ENCODE assay signal across 26 cellular contexts in the genomic region with DNA sequence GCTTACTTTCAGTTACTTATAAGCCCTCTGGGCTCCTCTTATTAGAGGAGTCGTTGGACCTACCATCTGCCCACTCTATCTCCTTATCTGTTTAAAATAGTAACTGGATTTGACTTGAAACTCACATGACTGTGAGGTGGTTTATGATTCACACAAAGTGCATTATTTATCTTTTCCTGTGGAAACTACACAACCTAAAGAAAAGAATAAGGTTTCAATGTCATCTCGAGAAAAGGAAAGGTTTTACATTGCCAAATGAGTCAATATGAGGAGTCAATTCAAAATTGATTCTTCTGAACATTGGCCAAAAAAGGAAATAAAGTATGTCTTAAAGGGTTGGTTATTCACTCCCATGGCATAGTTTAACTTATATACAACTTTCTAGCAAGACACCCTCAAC.
DNase-seq lines count a peak whose midpoint lies in the region; ATAC-seq and TF ChIP-seq lines count a peak whose summit lies in the region.
"Had no signal": no experiment of that assay in that cellular context is flagged by ENCODE, and none has a peak within 500 bp of the region (broad histone marks: within the 10 kb centered on the region; RNA-seq: fewer than 3 reads in every experiment).

No MANE protein-coding gene starts in this region.

- no peaks in the 10 kb centered on the region for H3K9me3 ChIP-seq in spleen
- H3K9me3 ChIP-seq: A549, breast epithelium, upper lobe of right lung had no signal

- 53 to 72% (median 60%) methylated on average over 2 of the region's 2 CpGs for WGBS in spleen, 5 donors

- peaks cover 2% of the 10 kb centered on the region for H3K27me3 Mint-ChIP-seq in activated T-cell treated with anti-CD3 and anti-CD28 coated beads, Interleukin-2, amount 50 U/mL, for 4 hours (ENCODE audit: low read depth)

- no peaks in the 10 kb centered on the region for H3K27me3 ChIP-seq in spleen (replicated peaks in 1 of 7)
- H3K27me3 ChIP-seq: breast epithelium, upper lobe of right lung had no signal

- DNase-seq in activated T-cell treated with anti-CD3 and anti-CD28 coated beads, Interleukin-2, amount 50 U/mL, for 4 hours: no peak
- DNase-seq in activated T-cell treated with anti-CD3 and anti-CD28 coated beads for 4 hours: no peak
- DNase-seq in HS-5 (ENCODE audit: low read depth): peak; percentile 5
- peak; percentile 9 for DNase-seq in amniotic epithelial cell (ENCODE audit: low read depth)
- peak; percentile 4 for DNase-seq in retinal pigment epithelial cell (ENCODE audit: low read depth)
- DNase-seq in OCI-M2 (lab: John Stamatoyannopoulos, UW; ENCODE audit: unreplicated experiment): no peak
- DNase-seq in spleen: no peak
- DNase-seq: activated naive CD4-positive, alpha-beta T cell treated with anti-CD3 and anti-CD28 coated beads, Interleukin-2, amount 50 U/mL, for 16 hours; anterior cingulate cortex; GOT3; HFFc6; Kasumi-1; NCI-H1417 treated with DMSO at 0.1 percent for 48 hours; NCI-H2081; NCI-H226; NCI-H526 treated with DMSO at 0.1 percent for 48 hours; SHP77 treated with DMSO at 0.1 percent for 48 hours; stimulated activated CD4-positive, alpha-beta T cell treated with anti-CD3 and anti-CD28 coated beads, Interleukin-15, amount 100 ng/mL, for 24 hours; stimulated activated CD4-positive, alpha-beta T cell treated with anti-CD3 and anti-CD28 coated beads, Interleukin-4, amount 100 ng/mL, for 4 hours; SW 1271; upper lobe of right lung had no signal

- peak; percentile 61 to 65 for ATAC-seq in activated T-cell treated with anti-CD3 and anti-CD28 coated beads, Interleukin-2, amount 50 U/mL, for 4 hours
- ATAC-seq in GM21390 (IDR thresholded peaks at IDR 0.05; ENCODE audit: unreplicated experiment): no peak
- ATAC-seq: A549, HepG2, upper lobe of right lung had no signal

- no peaks in the 10 kb centered on the region for H3K4me1 ChIP-seq in spleen
- H3K4me1 ChIP-seq: A549, breast epithelium, upper lobe of right lung had no signal

- no peaks in the 10 kb centered on the region for H3K9me3 Mint-ChIP-seq in activated T-cell treated with anti-CD3 and anti-CD28 coated beads, Interleukin-2, amount 50 U/mL, for 4 hours
- H3K9me3 Mint-ChIP-seq: HFFc6, memory B cell had no signal

- H3K36me3 Mint-ChIP-seq in activated T-cell treated with anti-CD3 and anti-CD28 coated beads, Interleukin-2, amount 50 U/mL, for 4 hours (ENCODE audit: insufficient read depth): no peaks in the 10 kb centered on the region
- H3K36me3 Mint-ChIP-seq: memory B cell had no signal

- no peak for TF ChIP-seq POLR2A in spleen (IDR thresholded peaks at IDR 0.05)

- H3K36me3 ChIP-seq in spleen: no peaks in the 10 kb centered on the region
- H3K36me3 ChIP-seq: breast epithelium, upper lobe of right lung had no signal

- H3K4me3 Mint-ChIP-seq in activated T-cell treated with anti-CD3 and anti-CD28 coated beads, Interleukin-2, amount 50 U/mL, for 4 hours: no peak overlapping the region
- H3K4me3 Mint-ChIP-seq: HFFc6, memory B cell had no signal

- intact Hi-C loops in spleen (cut with DNase I; ENCODE audit: low total_unique reads): no loop called here

- H3K4me1 Mint-ChIP-seq in activated T-cell treated with anti-CD3 and anti-CD28 coated beads, Interleukin-2, amount 50 U/mL, for 4 hours (ENCODE audit: low read depth): peaks cover 1% of the 10 kb centered on the region
- H3K4me1 Mint-ChIP-seq: memory B cell had no signal

- H3K4me3 ChIP-seq in retinal pigment epithelial cell (ENCODE audit: low read length) (no peak overlapping the region), spleen (no peak overlapping the region)
- H3K4me3 ChIP-seq: A549, breast epithelium, upper lobe of right lung had no signal

- TF ChIP-seq CTCF in retinal pigment epithelial cell (conservative IDR thresholded peaks at IDR 0.05; ENCODE audit: low read depth, low read length): no peak
- TF ChIP-seq CTCF in spleen (IDR thresholded peaks at IDR 0.05 in 8 of 11, conservative IDR thresholded peaks at IDR 0.05 in 3 of 11): no peak

- no peak overlapping the region for H3K27ac ChIP-seq in spleen
- H3K27ac ChIP-seq: A549, breast epithelium, upper lobe of right lung had no signal

Comparison
In these comparisons a context has a peak if more than half of its experiments do, and no peak if none do; other contexts are left out.
1. DNase-seq: peak in HS-5 (single experiment), amniotic epithelial cell (single experiment) and retinal pigment epithelial cell (single experiment); none in activated T-cell treated with anti-CD3 and anti-CD28 coated beads, Interleukin-2, amount 50 U/mL, for 4 hours (single experiment), activated T-cell treated with anti-CD3 and anti-CD28 coated beads for 4 hours (single experiment), OCI-M2 (single experiment) and spleen (single experiment).